In the genomic region with DNA sequence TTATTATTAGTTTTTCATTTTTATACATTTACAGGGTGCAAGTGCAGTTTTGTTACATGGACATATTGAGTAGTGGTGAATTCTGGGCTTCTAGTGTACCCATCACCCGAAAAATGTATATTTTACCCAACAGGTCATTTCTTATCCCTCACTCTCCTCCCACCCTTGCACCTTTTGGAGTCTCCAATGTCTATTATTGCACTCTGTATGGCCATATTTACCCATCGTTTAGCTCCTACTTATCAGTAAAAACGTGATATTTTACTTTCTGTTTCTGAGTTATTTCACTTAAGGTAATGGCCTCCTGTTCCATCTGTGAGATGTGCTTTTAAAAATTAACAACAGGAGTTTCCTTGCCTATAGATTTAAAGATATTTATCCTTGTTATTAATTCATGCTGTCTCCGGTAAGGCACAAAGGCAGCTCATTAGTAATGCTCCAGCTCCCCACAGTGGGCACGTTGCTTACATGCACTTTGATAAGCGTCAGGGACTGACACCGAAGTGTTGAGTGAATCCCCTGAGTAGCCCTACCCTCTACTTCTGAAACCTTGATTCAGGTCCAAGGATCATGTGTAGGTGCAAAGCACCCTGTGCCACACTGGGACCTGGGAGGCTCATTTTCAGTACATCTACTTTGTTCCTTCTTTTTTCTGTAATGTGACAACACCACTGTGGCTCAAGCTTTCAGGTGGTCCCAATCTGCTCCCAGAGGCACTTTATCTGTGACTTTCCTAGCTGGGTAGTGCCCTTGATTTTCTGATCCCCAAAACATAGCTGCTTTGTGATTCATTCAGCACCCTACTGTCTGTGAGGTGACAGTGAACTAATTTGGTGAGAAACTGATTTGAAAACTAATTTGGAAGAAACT, we compare ENCODE assay signal across 9 cellular contexts. TPM values are rescaled to one million over a fixed set of nuclear protein-coding genes. Genes with fewer than 3 reads are reported as not detected.
DNase-seq lines count a peak whose midpoint lies in the region; TF ChIP-seq lines count a peak whose summit lies in the region.
"Had no signal": no experiment of that assay in that cellular context is flagged by ENCODE, and none has a peak within 500 bp of the region (broad histone marks: within the 10 kb centered on the region; RNA-seq: fewer than 3 reads in every experiment).

No MANE protein-coding gene starts in this region.

- no peak overlapping the region for H2BK5ac ChIP-seq in mesendoderm (ENCODE audit: low read length)

- no peak overlapping the region for H3K18ac ChIP-seq in mesendoderm (ENCODE audit: low read length)

- H3K79me2 ChIP-seq in Loucy (ENCODE audit: insufficient read depth, low read length) = no peaks in the 10 kb centered on the region
- no peaks in the 10 kb centered on the region for H3K79me2 ChIP-seq in mesendoderm (ENCODE audit: control insufficient read depth, insufficient read depth, low read length)

- no peak overlapping the region for H2BK120ac ChIP-seq in mesendoderm (ENCODE audit: low read depth, low read length)

- TF ChIP-seq CTCF in GM12865 (IDR thresholded peaks at IDR 0.05; ENCODE audit: insufficient read depth, low read depth, low read length, missing control alignments) (peak; percentile 55), HEK293 (tag by site-specific recombination; IDR thresholded peaks at IDR 0.05) (peak; percentile 63), Loucy (conservative IDR thresholded peaks at IDR 0.05; ENCODE audit: low read length) (peak; percentile 78)

- no peaks in the 10 kb centered on the region for H3K79me1 ChIP-seq in mesendoderm (ENCODE audit: low read length)

- H3K4me1 ChIP-seq in HEK293 (ENCODE audit: control insufficient read depth, insufficient read depth, low read length) = no peaks in the 10 kb centered on the region
- H3K4me1 ChIP-seq in Loucy (ENCODE audit: insufficient read depth, low read length, poor library complexity, severe bottlenecking) = no peaks in the 10 kb centered on the region
- no peaks in the 10 kb centered on the region for H3K4me1 ChIP-seq in mesendoderm (ENCODE audit: control insufficient read depth, low read depth, low read length)

- H3K27ac ChIP-seq in HEK293 (ENCODE audit: extremely low read depth, low read depth, low read length) = no peak overlapping the region
- no peak overlapping the region for H3K27ac ChIP-seq in mesendoderm (ENCODE audit: low read depth, low read length)

- POLR2A ChIA-PET in HEK293 (lab: Yijun Ruan, JAX) = interaction anchor here (0.7 to 1.0 kb wide), 2 partner anchors 74 to 231 kb away, joined by 3 to 4 read pairs; no protein-coding TSS in a partner anchor

- peak overlapping the region; percentile 68 for H2AFZ ChIP-seq in Loucy (ENCODE audit: low read length)

- WGBS in mesendoderm (ENCODE audit: extremely low coverage, insufficient coverage, low lambda C conversion rate) = no CpG with 5 or more reads among the region's 7 CpGs

- in situ Hi-C loops in SK-MEL-5 (cut with HindIII; ENCODE audit: low pct_unique_long_range_greater_than_20kb, low sequenced_read_pairs) = no loop called here

- CTCF ChIA-PET in HEK293 (lab: Yijun Ruan, JAX) = interaction anchor here (0.5 to 3.1 kb wide), 44 partner anchors 9 to 1053 kb away, joined by 3 to 74 read pairs (median 4); partner anchors contain the start of gene WASL

- no peaks in the 10 kb centered on the region for H4K20me1 ChIP-seq in Loucy (ENCODE audit: insufficient read depth, low read length, poor library complexity, severe bottlenecking)

- H3K9ac ChIP-seq in Loucy (ENCODE audit: low read depth, low read length, poor library complexity, severe bottlenecking) (no peak overlapping the region), mesendoderm (ENCODE audit: low read length) (no peak overlapping the region)

- H2BK15ac ChIP-seq in mesendoderm (replicated peaks; ENCODE audit: low read depth) = peak overlapping the region; percentile 41

- H3K4me3 ChIP-seq in GM12865 (ENCODE audit: low read depth, low read length) (no peak overlapping the region), HEK293 (ENCODE audit: low read depth, low read length) (no peak overlapping the region), Loucy (ENCODE audit: low read length, poor library complexity, severe bottlenecking) (no peak overlapping the region), mesendoderm (ENCODE audit: low read length) (no peak overlapping the region)

- H3K56ac ChIP-seq in mesendoderm (ENCODE audit: low read length) = no peak overlapping the region

- peak overlapping the region; percentile 16 for H3K4ac ChIP-seq in mesendoderm (ENCODE audit: low read depth, low read length)

- H3K9me3 ChIP-seq in HEK293 (ENCODE audit: control insufficient read depth, insufficient read depth, low read depth, low read length) (no peaks in the 10 kb centered on the region), Loucy (ENCODE audit: insufficient read depth, low read depth, low read length) (no peaks in the 10 kb centered on the region)

- H3K36me3 ChIP-seq in HEK293 (ENCODE audit: control insufficient read depth in 2 of 2, insufficient read depth in 1 of 2, low read length in 2 of 2) (no peaks in the 10 kb centered on the region), Loucy (ENCODE audit: insufficient read depth, low read length) (no peaks in the 10 kb centered on the region), mesendoderm (ENCODE audit: control insufficient read depth, insufficient read depth, low read length) (no peaks in the 10 kb centered on the region)

- DNase-seq in 8988T (peak; percentile 7), GM12865 (ENCODE audit: low read depth) (peak; percentile 70), SK-MEL-5 (ENCODE audit: low read depth, low spot score) (peak; percentile 81), dermis microvascular lymphatic vessel endothelial cell (ENCODE audit: low read depth in 2 of 2) (peak; percentile 46 to 79), mesendoderm (peak; percentile 77), cortex of kidney (lab: John Stamatoyannopoulos, UW) (no peak)

- H3K27me3 ChIP-seq in Loucy (ENCODE audit: insufficient read depth, low read length, poor library complexity, severe bottlenecking) (no peaks in the 10 kb centered on the region), mesendoderm (ENCODE audit: insufficient read depth, low read length, poor library complexity) (no peaks in the 10 kb centered on the region)

- no peaks in the 10 kb centered on the region for H3F3A ChIP-seq in Loucy (ENCODE audit: low read depth)

- H2AK5ac ChIP-seq in mesendoderm (ENCODE audit: low read length) = no peak overlapping the region

- no peaks in the 10 kb centered on the region for H3K9me2 ChIP-seq in Loucy (replicated peaks; ENCODE audit: low read depth, low read length)

- no peak overlapping the region for H4K5ac ChIP-seq in mesendoderm (ENCODE audit: low read length)

- H3K4me2 ChIP-seq in Loucy (ENCODE audit: low read depth, low read length, poor library complexity, severe bottlenecking) = no peak overlapping the region
- no peak overlapping the region for H3K4me2 ChIP-seq in mesendoderm (ENCODE audit: low read length)

- H4K8ac ChIP-seq in mesendoderm (ENCODE audit: low read depth, low read length) = no peak overlapping the region

- no peak overlapping the region for H3K23ac ChIP-seq in mesendoderm (ENCODE audit: low read length)

TF ChIP-seq in HEK293, 187 proteins besides CTCF, POLR2A, EP300 and RAD21:
- TF ChIP-seq ZNF140 (tag by site-specific recombination; IDR thresholded peaks at IDR 0.05) (no peak), ZBTB20 (tag by site-specific recombination; IDR thresholded peaks at IDR 0.05) (peak; percentile 84), ZNF664 (tag by site-specific recombination; IDR thresholded peaks at IDR 0.05) (no peak), ZNF654 (tag by site-specific recombination; IDR thresholded peaks at IDR 0.05; ENCODE audit: low read depth) (peak; percentile 85), ZBTB48 (tag by site-specific recombination; IDR thresholded peaks at IDR 0.05) (peak; percentile 22; the same call in 1 of the 2 replicates), ZNF214 (tag by site-specific recombination; IDR thresholded peaks at IDR 0.05; ENCODE audit: borderline replicate concordance) (no peak), ZNF768 (tag by site-specific recombination; IDR thresholded peaks at IDR 0.05) (no peak), ZNF19 (tag by site-specific recombination; IDR thresholded peaks at IDR 0.05; ENCODE audit: low read depth) (no peak)

RNA-seq across cellular contexts. Expression of gene HYAL4, which starts 27.3 kb away (rescaled TPM):
- not detected in 2 replicates for total RNA-seq in SK-MEL-5 (2014; rRNA removed; shearing (Covaris generic))
- polyA plus RNA-seq in SK-MEL-5 (2015; cell fraction: cytosol; rRNA removed) = not detected in 2 replicates
- polyA plus RNA-seq in SK-MEL-5 (2015; cell fraction: nucleus; rRNA removed) = 0.26 TPM in 1 of 2 replicates, not detected in the other
- 0.39 and 1.0 TPM in 2 replicates for total RNA-seq in dermis microvascular lymphatic vessel endothelial cell
- polyA plus RNA-seq in mesendoderm (2013, experiment 1 of 2) = not detected
- polyA plus RNA-seq in mesendoderm (2013, experiment 2 of 2) = not detected
- polyA plus RNA-seq: immature natural killer cell had no signal

RNA-seq across cellular contexts. Expression of gene SPAM1, which starts 52.8 kb away (rescaled TPM):
- not detected in 2 replicates for total RNA-seq in SK-MEL-5 (2014; rRNA removed; shearing (Covaris generic))
- polyA plus RNA-seq in SK-MEL-5 (2015; cell fraction: cytosol; rRNA removed) = not detected in 2 replicates
- not detected in 2 replicates for polyA plus RNA-seq in SK-MEL-5 (2015; cell fraction: nucleus; rRNA removed)
- total RNA-seq in dermis microvascular lymphatic vessel endothelial cell = not detected in 2 replicates
- 0.10 TPM for polyA plus RNA-seq in mesendoderm (2013, experiment 1 of 2)
- 0.10 TPM for polyA plus RNA-seq in mesendoderm (2013, experiment 2 of 2)
- polyA plus RNA-seq: immature natural killer cell had no signal
